In genomic region chr10:84226616-84227015, GRCh38 we compare ENCODE assay signal across 10 cellular contexts. TPM values are rescaled to one million over a fixed set of nuclear protein-coding genes. Genes with fewer than 3 reads are reported as not detected.
"Had no signal": no experiment of that assay in that cellular context is flagged by ENCODE, and none has a peak within 500 bp of the region (broad histone marks: within the 10 kb centered on the region; RNA-seq: fewer than 3 reads in every experiment).

No MANE protein-coding gene starts in this region.

- H3K4me3 Mint-ChIP-seq: GM23338, H9 had no signal

- H3K4me3 ChIP-seq: GM23338, K562 had no signal

- ATAC-seq: GM23338, K562 had no signal

- H3K27ac ChIP-seq: KMS-11 had no signal

- H3K4me1 Mint-ChIP-seq: GM23338, H9 had no signal

- FAIRE-seq: H1, H54, HTR-8/SVneo, K562 had no signal

- H3K9ac ChIP-seq: KMS-11 had no signal

- H3K27ac Mint-ChIP-seq: GM23338, H9 had no signal

- H3K9me3 Mint-ChIP-seq: GM23338, H9 had no signal

- H2AFZ ChIP-seq: GM23338 had no signal

- DNase-seq: H9, HCEC 1CT, IMR-90 had no signal

- H3K4me2 ChIP-seq: GM23338, KMS-11 had no signal

RNA-seq across cellular contexts. Expression of gene LRIT2, which starts 1.3 kb away (rescaled TPM):
- total RNA-seq: GM23338, H1, H9, HT-29, IMR-90, K562 had no signal

RNA-seq across cellular contexts. Expression of gene LRIT1, which starts 14.7 kb away (rescaled TPM):
- total RNA-seq: H1, H9, HT-29, IMR-90, K562 had no signal

RNA-seq across cellular contexts. Expression of gene RGR, which starts 18.2 kb away (rescaled TPM):
- total RNA-seq: GM23338, H1, H9, HT-29, IMR-90, K562 had no signal

RNA-seq across cellular contexts. Expression of gene CDHR1, which starts 32.3 kb away (rescaled TPM):
- total RNA-seq: HT-29, IMR-90 had no signal

RNA-seq across cellular contexts. Expression of gene GPR15LG, which starts 53.0 kb away (rescaled TPM):
- total RNA-seq: GM23338, H1, H9, HT-29, IMR-90 had no signal
